In the genomic region with DNA sequence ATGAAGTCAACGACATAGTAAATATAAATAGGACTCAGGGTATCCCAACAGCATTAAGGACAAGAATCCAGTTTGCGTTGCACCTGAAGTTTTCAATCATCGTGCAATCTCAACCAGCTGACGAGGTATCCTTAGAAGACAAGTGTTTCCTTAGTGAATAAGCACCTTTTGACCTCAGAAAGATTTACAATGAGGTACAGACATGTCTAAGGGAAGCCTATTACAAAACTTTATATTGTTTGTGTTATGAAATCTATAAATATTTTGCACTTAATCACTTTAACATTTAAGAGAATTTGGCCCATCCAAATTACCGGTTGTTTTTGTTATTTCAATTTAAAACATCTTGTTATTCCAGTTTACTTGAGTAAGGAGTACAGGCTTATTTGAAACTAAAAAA, we compare ENCODE assay signal across 20 cellular contexts.
"Had no signal": no experiment of that assay in that cellular context is flagged by ENCODE, and none has a peak within 500 bp of the region (broad histone marks: within the 10 kb centered on the region; RNA-seq: fewer than 3 reads in every experiment).

No MANE protein-coding gene starts in this region.

- H3K9me3 Mint-ChIP-seq: activated CD8-positive, alpha-beta T cell treated with anti-CD3 and anti-CD28 coated beads for 36 hours; activated naive CD4-positive, alpha-beta T cell treated with anti-CD3 and anti-CD28 coated beads, Interleukin-2, amount 10 ng/mL, durations not matched to agents 7 days and 5 days; activated naive CD8-positive, alpha-beta T cell treated with anti-CD3 and anti-CD28 coated beads for 36 hours; activated T-helper 2 cell treated with anti-CD3 and anti-CD28 coated beads, Interferon-gamma antibody, Interleukin-2, Interleukin-4, amounts not matched to agents 10 μg/mL and 5 μg/mL and 100 μg/mL, durations not matched to agents 14 hours and 24 hours and 36 hours; T-helper 1 cell treated with Interleukin-12 subunit alpha and Interleukin-12 subunit beta and Interleukin-4 antibody, amounts not matched to agents 30 μg/mL and 1 μg/mL, for 36 hours had no signal

- H3K4me3 Mint-ChIP-seq: activated CD8-positive, alpha-beta T cell treated with anti-CD3 and anti-CD28 coated beads for 36 hours; activated naive CD4-positive, alpha-beta T cell treated with anti-CD3 and anti-CD28 coated beads, Interleukin-2, amount 10 ng/mL, durations not matched to agents 7 days and 5 days; activated naive CD8-positive, alpha-beta T cell treated with anti-CD3 and anti-CD28 coated beads for 36 hours; activated T-cell treated with anti-CD3 and anti-CD28 coated beads, Interleukin-2, amount 50 U/mL, for 72 hours; T-helper 1 cell treated with Interleukin-12 subunit alpha and Interleukin-12 subunit beta and Interleukin-4 antibody, amounts not matched to agents 30 μg/mL and 1 μg/mL, for 36 hours had no signal

- H3K27me3 Mint-ChIP-seq: activated CD8-positive, alpha-beta T cell treated with anti-CD3 and anti-CD28 coated beads for 36 hours; activated naive CD4-positive, alpha-beta T cell treated with anti-CD3 and anti-CD28 coated beads, Interleukin-2, amount 10 ng/mL, durations not matched to agents 7 days and 5 days had no signal

- DNase-seq: activated CD4-positive, alpha-beta T cell treated with anti-CD3 and anti-CD28 coated beads for 4 hours; activated CD8-positive, alpha-beta memory T cell treated with anti-CD3 and anti-CD28 coated beads, Interleukin-2, amount 50 U/mL, for 4 hours; activated CD8-positive, alpha-beta T cell treated with anti-CD3 and anti-CD28 coated beads for 36 hours; activated gamma-delta T cell treated with Interleukin-2 at 50 U/mL for 16 hours; activated naive CD4-positive, alpha-beta T cell treated with anti-CD3 and anti-CD28 coated beads, Interleukin-2, amount 10 ng/mL, durations not matched to agents 7 days and 5 days; activated naive CD8-positive, alpha-beta T cell treated with anti-CD3 and anti-CD28 coated beads for 36 hours; activated T-cell treated with anti-CD3 and anti-CD28 coated beads, Interleukin-2, amount 50 U/mL, for 72 hours; Kasumi-1; KBM-7; MV-4-11; NCI-H1105; NCI-H1436 treated with DMSO at 0.1 percent for 48 hours; NCI-H187; NCI-H2081; NCI-H510A treated with DMSO at 0.1 percent for 48 hours; SHP77 treated with DMSO at 0.1 percent for 48 hours had no signal

- H3K4me1 Mint-ChIP-seq: activated naive CD4-positive, alpha-beta T cell treated with anti-CD3 and anti-CD28 coated beads, Interleukin-2, amount 10 ng/mL, durations not matched to agents 7 days and 5 days; activated naive CD8-positive, alpha-beta T cell treated with anti-CD3 and anti-CD28 coated beads for 36 hours had no signal

- ATAC-seq: activated CD4-positive, CD25-positive, alpha-beta regulatory T cell treated with anti-CD3 and anti-CD28 coated beads, Interleukin-2, amount 50 U/mL, for 24 hours; activated CD8-positive, alpha-beta T cell treated with anti-CD3 and anti-CD28 coated beads for 36 hours; activated T-cell treated with anti-CD3 and anti-CD28 coated beads, Interleukin-2, amount 50 U/mL, for 72 hours had no signal

- FAIRE-seq: RCC 7860 had no signal

- H3K27ac Mint-ChIP-seq: activated CD8-positive, alpha-beta T cell treated with anti-CD3 and anti-CD28 coated beads for 36 hours; activated naive CD4-positive, alpha-beta T cell treated with anti-CD3 and anti-CD28 coated beads, Interleukin-2, amount 10 ng/mL, durations not matched to agents 7 days and 5 days; activated naive CD8-positive, alpha-beta T cell treated with anti-CD3 and anti-CD28 coated beads for 36 hours; activated T-cell treated with anti-CD3 and anti-CD28 coated beads, Interleukin-2, amount 50 U/mL, for 72 hours; activated T-helper 2 cell treated with anti-CD3 and anti-CD28 coated beads, Interferon-gamma antibody, Interleukin-2, Interleukin-4, amounts not matched to agents 10 μg/mL and 5 μg/mL and 100 μg/mL, durations not matched to agents 14 hours and 24 hours and 36 hours; T-helper 1 cell treated with Interleukin-12 subunit alpha and Interleukin-12 subunit beta and Interleukin-4 antibody, amounts not matched to agents 30 μg/mL and 1 μg/mL, for 36 hours had no signal

- H3K36me3 Mint-ChIP-seq: activated naive CD4-positive, alpha-beta T cell treated with anti-CD3 and anti-CD28 coated beads, Interleukin-2, amount 10 ng/mL, durations not matched to agents 7 days and 5 days; activated naive CD8-positive, alpha-beta T cell treated with anti-CD3 and anti-CD28 coated beads for 36 hours had no signal
